17 cellular contexts compared by ENCODE assay signal in the genomic region with DNA sequence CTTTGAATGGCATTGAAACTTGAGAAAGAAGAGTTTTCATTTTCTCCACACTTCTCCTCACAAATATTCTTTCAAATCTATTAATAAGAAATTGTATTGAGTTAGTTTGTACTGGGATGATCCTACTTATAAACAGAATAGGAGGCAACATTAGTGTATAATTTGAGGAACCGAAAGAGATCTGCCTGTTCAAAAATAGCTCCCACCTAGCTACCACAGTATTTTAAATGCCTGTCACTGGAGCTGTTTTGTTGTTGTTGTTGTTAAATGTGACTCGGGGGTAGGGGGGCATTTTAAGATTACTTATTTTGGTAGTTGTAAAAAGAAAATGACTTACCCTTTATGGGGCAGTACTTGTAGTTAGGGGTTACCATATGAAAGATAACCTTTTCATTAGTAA. TPM values are rescaled to one million over a fixed set of nuclear protein-coding genes. Genes with fewer than 3 reads are reported as not detected.
A peak's percentile ranks its signal among the peaks of the same experiment; 100 is the strongest.
DNase-seq lines count a peak whose midpoint lies in the region; ATAC-seq lines count a peak whose summit lies in the region.
"Had no signal": no experiment of that assay in that cellular context is flagged by ENCODE, and none has a peak within 500 bp of the region (broad histone marks: within the 10 kb centered on the region; RNA-seq: fewer than 3 reads in every experiment).

No MANE protein-coding gene starts in this region.

- H3K27ac Mint-ChIP-seq in naive B cell = peak overlapping the region in 2 of 6 donors; percentile 16 to 49
- no peak overlapping the region for H3K27ac Mint-ChIP-seq in activated T-cell treated with anti-CD3 and anti-CD28 coated beads, Interleukin-2, amount 50 U/mL, for 72 hours
- H3K27ac Mint-ChIP-seq: CD4-positive, CD25-positive, alpha-beta regulatory T cell had no signal

- no peaks in the 10 kb centered on the region for H3K36me3 Mint-ChIP-seq in naive B cell
- no peaks in the 10 kb centered on the region for H3K36me3 Mint-ChIP-seq in activated T-cell treated with anti-CD3 and anti-CD28 coated beads, Interleukin-2, amount 50 U/mL, for 72 hours (ENCODE audit: insufficient read depth in 2 of 2)
- H3K36me3 Mint-ChIP-seq: CD4-positive, CD25-positive, alpha-beta regulatory T cell had no signal

- ATAC-seq in GM21825 (IDR thresholded peaks at IDR 0.05; ENCODE audit: unreplicated experiment) (peak; percentile 85), HG03280 (IDR thresholded peaks at IDR 0.05; ENCODE audit: unreplicated experiment) (peak; percentile 93), naive B cell (ENCODE audit: low read depth in 2 of 2) (peak; percentile 32 to 45)
- ATAC-seq in activated T-cell treated with anti-CD3 and anti-CD28 coated beads, Interleukin-2, amount 50 U/mL, for 72 hours (replicated peaks in 1 of 2) = no peak
- ATAC-seq: activated CD4-positive, CD25-positive, alpha-beta regulatory T cell treated with anti-CD3 and anti-CD28 coated beads, Interleukin-2, amount 50 U/mL, for 24 hours had no signal

- H3K27me3 Mint-ChIP-seq in naive B cell = no peaks in the 10 kb centered on the region
- H3K27me3 Mint-ChIP-seq in activated T-cell treated with anti-CD3 and anti-CD28 coated beads, Interleukin-2, amount 50 U/mL, for 72 hours (ENCODE audit: low read depth) = no peaks in the 10 kb centered on the region
- H3K27me3 Mint-ChIP-seq: CD4-positive, CD25-positive, alpha-beta regulatory T cell had no signal

- H3K9me3 Mint-ChIP-seq in naive B cell = no peaks in the 10 kb centered on the region
- no peaks in the 10 kb centered on the region for H3K9me3 Mint-ChIP-seq in activated T-cell treated with anti-CD3 and anti-CD28 coated beads, Interleukin-2, amount 50 U/mL, for 72 hours

- H3K4me3 Mint-ChIP-seq in naive B cell = peak overlapping the region in 1 of 8 donors; percentile 54
- no peak overlapping the region for H3K4me3 Mint-ChIP-seq in activated T-cell treated with anti-CD3 and anti-CD28 coated beads, Interleukin-2, amount 50 U/mL, for 72 hours
- H3K4me3 Mint-ChIP-seq: CD4-positive, CD25-positive, alpha-beta regulatory T cell had no signal

- peak; percentile 47 for DNase-seq in NOMO-1 treated with DMSO at 0.1 percent for 48 hours (lab: John Stamatoyannopoulos, UW; ENCODE audit: unreplicated experiment)
- no peak for DNase-seq in NOMO-1 treated with dmso at 0.1 percent for 144 hours (lab: John Stamatoyannopoulos, UW; ENCODE audit: unreplicated experiment)
- no peak for DNase-seq in naive B cell
- DNase-seq in NCI-H82 treated with DMSO at 0.1 percent for 48 hours (lab: John Stamatoyannopoulos, UW; ENCODE audit: unreplicated experiment) = no peak
- no peak for DNase-seq in cerebellar nuclear complex (lab: John Stamatoyannopoulos, UW)
- no peak for DNase-seq in activated T-cell treated with anti-CD3 and anti-CD28 coated beads, Interleukin-2, amount 50 U/mL, for 72 hours
- DNase-seq: 8988T; CD4-positive, CD25-positive, alpha-beta regulatory T cell; NCI-H1048; PC-9; stimulated activated CD8-positive, alpha-beta memory T cell treated with anti-CD3 and anti-CD28 coated beads, Interleukin-4, amount 100 ng/mL, for 48 hours; SW 1271; tibial artery had no signal

- peaks cover 0 to 21% (median 17%) of the 10 kb centered on the region in 3 donors for H3K4me1 Mint-ChIP-seq in naive B cell
- no peaks in the 10 kb centered on the region for H3K4me1 Mint-ChIP-seq in activated T-cell treated with anti-CD3 and anti-CD28 coated beads, Interleukin-2, amount 50 U/mL, for 72 hours (ENCODE audit: low read depth)
- H3K4me1 Mint-ChIP-seq: CD4-positive, CD25-positive, alpha-beta regulatory T cell had no signal

RNA-seq across cellular contexts. Expression of a gene that starts 20.1 kb away (rescaled TPM):
- not detected for polyA plus RNA-seq in naive B cell (ENCODE audit: low read depth in 6 of 6)
- total RNA-seq in activated T-cell treated with anti-CD3 and anti-CD28 coated beads, Interleukin-2, amount 50 U/mL, for 72 hours = not detected
- total RNA-seq: CD4-positive, CD25-positive, alpha-beta regulatory T cell; kidney epithelial cell; PC-9 had no signal
- polyA plus RNA-seq: CD4-positive, CD25-positive, alpha-beta regulatory T cell had no signal

Comparison
In these comparisons a context has a peak if more than half of its experiments do, and no peak if none do; other contexts are left out.
1. ATAC-seq: peak in GM21825 (single experiment), HG03280 (single experiment) and naive B cell (2 of 2); none in activated T-cell treated with anti-CD3 and anti-CD28 coated beads, Interleukin-2, amount 50 U/mL, for 72 hours (0 of 2).